Comparison of ENCODE assay signal across 22 cellular contexts in the genomic region with DNA sequence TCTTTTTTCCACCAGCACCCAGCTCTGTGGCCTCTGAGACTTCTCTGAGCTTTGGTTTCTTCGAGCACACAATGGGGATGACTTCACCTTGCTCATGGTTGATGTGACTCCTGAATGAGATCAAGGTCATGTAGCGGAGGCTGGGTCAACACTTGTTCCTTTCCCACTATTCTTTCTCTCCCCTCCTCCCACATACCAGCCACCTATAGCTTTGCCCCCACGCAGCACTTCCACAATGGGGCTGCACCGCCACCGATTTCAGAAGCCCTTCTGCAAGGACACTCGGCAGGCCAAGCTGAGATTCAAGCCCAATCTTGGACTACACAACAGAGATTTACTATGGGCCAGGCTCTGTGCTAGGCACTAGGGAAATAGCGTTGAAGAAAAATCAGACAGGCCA. TPM values are rescaled to one million over a fixed set of nuclear protein-coding genes. Genes with fewer than 3 reads are reported as not detected.
DNase-seq lines count a peak whose midpoint lies in the region; ATAC-seq, FAIRE-seq and TF ChIP-seq lines count a peak whose summit lies in the region.
"Had no signal": no experiment of that assay in that cellular context is flagged by ENCODE, and none has a peak within 500 bp of the region (broad histone marks: within the 10 kb centered on the region; RNA-seq: fewer than 3 reads in every experiment).

No MANE protein-coding gene starts in this region.

- H3K4me3 Mint-ChIP-seq in CD14-positive monocyte = no peak overlapping the region
- no peak overlapping the region for H3K4me3 Mint-ChIP-seq in neural progenitor cell
- H3K4me3 Mint-ChIP-seq in natural killer cell treated with Interleukin-12 subunit alpha and Interleukin-12 subunit beta and Interleukin-15 and Interleukin-18, amount 100 ng/mL, for 72 hours = no peak overlapping the region
- H3K4me3 Mint-ChIP-seq: CD4-positive, CD25-positive, alpha-beta regulatory T cell had no signal

- dilution Hi-C loops in endothelial cell of umbilical vein (cut with MboI; ENCODE audit: extremely low pct_ligation_motif_present, low sequenced_read_pairs) = no loop called here

- H3K27ac ChIP-seq in HEK293 (ENCODE audit: extremely low read depth, low read depth, low read length) (no peak overlapping the region), endothelial cell of umbilical vein (ENCODE audit: insufficient read depth, low read depth, low read length) (peak overlapping the region; percentile 34), neural progenitor cell (no peak overlapping the region)

- peaks cover 31% of the 10 kb centered on the region for H3K4me1 Mint-ChIP-seq in CD14-positive monocyte
- peaks cover 30% of the 10 kb centered on the region for H3K4me1 Mint-ChIP-seq in neural progenitor cell
- peaks cover 12 to 18% of the 10 kb centered on the region in 2 donors for H3K4me1 Mint-ChIP-seq in natural killer cell treated with Interleukin-12 subunit alpha and Interleukin-12 subunit beta and Interleukin-15 and Interleukin-18, amount 100 ng/mL, for 72 hours (ENCODE audit: low read depth in 2 of 2)

- DNase-seq in CD14-positive monocyte (ENCODE audit: low spot score) = no peak
- peak; percentile 56 for DNase-seq in endothelial cell of umbilical vein (ENCODE audit: low read depth, low spot score)
- DNase-seq in neural progenitor cell (ENCODE audit: low spot score) = no peak
- no peak for DNase-seq in NCI-H526 (lab: John Stamatoyannopoulos, UW)
- no peak for DNase-seq in natural killer cell treated with Interleukin-12 subunit alpha and Interleukin-12 subunit beta and Interleukin-15 and Interleukin-18, amount 100 ng/mL, for 72 hours (ENCODE audit: low spot score)
- no peak for DNase-seq in COLO668 (lab: John Stamatoyannopoulos, UW; ENCODE audit: unreplicated experiment)
- DNase-seq in hypothalamus (lab: John Stamatoyannopoulos, UW) = no peak
- DNase-seq: CD4-positive, CD25-positive, alpha-beta regulatory T cell; COR-L47; DMS79; KBM-7; NCI-H1092 treated with DMSO at 0.1 percent for 48 hours; NCI-H1436 treated with DMSO at 0.1 percent for 48 hours; NCI-H1930; NCI-H2227 treated with DMSO at 0.1 percent for 48 hours; NCI-H510A; NCI-H748 treated with DMSO at 0.1 percent for 48 hours; SIG-M5 had no signal

- H3K27me3 ChIP-seq in endothelial cell of umbilical vein (ENCODE audit: control insufficient read depth in 2 of 2, insufficient read depth in 2 of 2, low read length in 2 of 2) = no peaks in the 10 kb centered on the region
- no peaks in the 10 kb centered on the region for H3K27me3 ChIP-seq in neural progenitor cell
- H3K27me3 ChIP-seq: BE2C had no signal

- H3K27me3 Mint-ChIP-seq in CD14-positive monocyte (ENCODE audit: low read depth in 3 of 3) (peaks cover 0 to 4% (median 1%) of the 10 kb centered on the region in 3 donors), neural progenitor cell (ENCODE audit: insufficient read depth, low read depth) (peaks cover 4% of the 10 kb centered on the region)
- no peaks in the 10 kb centered on the region for H3K27me3 Mint-ChIP-seq in natural killer cell treated with Interleukin-12 subunit alpha and Interleukin-12 subunit beta and Interleukin-15 and Interleukin-18, amount 100 ng/mL, for 72 hours
- H3K27me3 Mint-ChIP-seq: CD4-positive, CD25-positive, alpha-beta regulatory T cell had no signal

- H3K9me3 Mint-ChIP-seq in CD14-positive monocyte (peaks cover 0 to 3% (median 0%) of the 10 kb centered on the region in 7 donors), neural progenitor cell (peaks cover 2% of the 10 kb centered on the region)
- H3K9me3 Mint-ChIP-seq in natural killer cell treated with Interleukin-12 subunit alpha and Interleukin-12 subunit beta and Interleukin-15 and Interleukin-18, amount 100 ng/mL, for 72 hours = no peaks in the 10 kb centered on the region
- H3K9me3 Mint-ChIP-seq: CD4-positive, CD25-positive, alpha-beta regulatory T cell had no signal

- TF ChIP-seq POLR2A in endothelial cell of umbilical vein (IDR thresholded peaks at IDR 0.05; ENCODE audit: low read depth, low read length) = no peak

- H3K9ac ChIP-seq in endothelial cell of umbilical vein (replicated peaks; ENCODE audit: extremely low read depth, insufficient read depth, low read length) (peak overlapping the region; percentile 11), neural progenitor cell (no peak overlapping the region)

- CTCF ChIA-PET in HEK293 (lab: Yijun Ruan, JAX) = interaction anchor here (0.6 kb wide), 1 partner anchor 79 kb away, joined by 3 read pairs; no protein-coding TSS in a partner anchor
- CTCF ChIA-PET in endothelial cell of umbilical vein (lab: Charles Lee) = no interaction called here

- H3K9me1 ChIP-seq in endothelial cell of umbilical vein (replicated peaks; ENCODE audit: control insufficient read depth, extremely low read depth, insufficient read depth, low read length) = no peaks in the 10 kb centered on the region

- intact Hi-C loops in CD14-positive monocyte (cut with micrococcal nuclease) = no loop called here
- intact Hi-C loops in endothelial cell of umbilical vein (cut with micrococcal nuclease) = no loop called here

- FAIRE-seq in endothelial cell of umbilical vein (lab: Jason Lieb, UNC) = peak; percentile 78
- FAIRE-seq: GM19239, H1 had no signal

- H3K36me3 Mint-ChIP-seq in CD14-positive monocyte (peaks cover 89 to 100% of the 10 kb centered on the region in 2 donors), neural progenitor cell (peaks cover 34% of the 10 kb centered on the region)
- peaks cover 24% of the 10 kb centered on the region for H3K36me3 Mint-ChIP-seq in natural killer cell treated with Interleukin-12 subunit alpha and Interleukin-12 subunit beta and Interleukin-15 and Interleukin-18, amount 100 ng/mL, for 72 hours

- H3K4me3 ChIP-seq in HEK293 (ENCODE audit: low read depth, low read length) (no peak overlapping the region), endothelial cell of umbilical vein (replicated peaks in 1 of 3; ENCODE audit: insufficient read depth in 1 of 3, low read depth in 1 of 3, low read length in 3 of 3) (no peak overlapping the region), neural progenitor cell (no peak overlapping the region)

- ATAC-seq in natural killer cell treated with Interleukin-12 subunit alpha and Interleukin-12 subunit beta and Interleukin-15 and Interleukin-18, amount 100 ng/mL, for 72 hours = no peak

- BruUV-seq in endothelial cell of umbilical vein (replicated peaks; lab: Mats Ljungman, UMichigan) = no TSS peak

- H3K9me3 ChIP-seq in HEK293 (ENCODE audit: control insufficient read depth, insufficient read depth, low read depth, low read length) = no peaks in the 10 kb centered on the region
- H3K9me3 ChIP-seq in endothelial cell of umbilical vein (replicated peaks; ENCODE audit: control insufficient read depth, insufficient read depth, low read length) = no peaks in the 10 kb centered on the region
- no peaks in the 10 kb centered on the region for H3K9me3 ChIP-seq in neural progenitor cell (ENCODE audit: low read depth)
- H3K9me3 ChIP-seq: BE2C had no signal

- H3K27ac Mint-ChIP-seq in CD14-positive monocyte (peak overlapping the region in 5 of 7 donors; percentile 3 to 57 (median 18)), neural progenitor cell (peak overlapping the region; percentile 93)
- no peak overlapping the region for H3K27ac Mint-ChIP-seq in natural killer cell treated with Interleukin-12 subunit alpha and Interleukin-12 subunit beta and Interleukin-15 and Interleukin-18, amount 100 ng/mL, for 72 hours

- H3K36me3 ChIP-seq in HEK293 (ENCODE audit: control insufficient read depth in 2 of 2, insufficient read depth in 1 of 2, low read length in 2 of 2) (peaks cover 38 to 94% of the 10 kb centered on the region in 2 experiments), endothelial cell of umbilical vein (ENCODE audit: control insufficient read depth in 2 of 2, extremely low read depth in 1 of 2, insufficient read depth in 2 of 2, low read length in 2 of 2) (peaks cover 21 to 46% of the 10 kb centered on the region in 2 experiments), neural progenitor cell (no peaks in the 10 kb centered on the region)

- POLR2A ChIA-PET in HEK293 (lab: Yijun Ruan, JAX) = interaction anchor here (1.3 to 1.5 kb wide), 2 partner anchors 12 to 15 kb away, joined by 3 to 10 read pairs; partner anchors contain the start of gene TRIM25
- POLR2A ChIA-PET in endothelial cell of umbilical vein (lab: Charles Lee) = no interaction called here

- H4K20me1 ChIP-seq in endothelial cell of umbilical vein (replicated peaks; ENCODE audit: control insufficient read depth, extremely low read depth, insufficient read depth, low read length) (no peaks in the 10 kb centered on the region), neural progenitor cell (ENCODE audit: low read depth) (no peaks in the 10 kb centered on the region)

- H2AFZ ChIP-seq in endothelial cell of umbilical vein (ENCODE audit: low read depth, low read length) = no peak overlapping the region
- H2AFZ ChIP-seq in neural progenitor cell (replicated peaks) = no peak overlapping the region

- no peaks in the 10 kb centered on the region for H3F3A ChIP-seq in neural progenitor cell (ENCODE audit: low read depth)

- no peaks in the 10 kb centered on the region for H3K4me1 ChIP-seq in HEK293 (ENCODE audit: control insufficient read depth, insufficient read depth, low read length)
- peaks cover 27% of the 10 kb centered on the region for H3K4me1 ChIP-seq in endothelial cell of umbilical vein (ENCODE audit: control insufficient read depth, extremely low read depth, insufficient read depth, low read length)
- H3K4me1 ChIP-seq in neural progenitor cell = no peaks in the 10 kb centered on the region
- H3K4me1 ChIP-seq: BE2C had no signal

- H3K79me2 ChIP-seq in endothelial cell of umbilical vein (ENCODE audit: control insufficient read depth, insufficient read depth, low read length) (peaks cover 8% of the 10 kb centered on the region), neural progenitor cell (ENCODE audit: low read depth) (no peaks in the 10 kb centered on the region)

- TF ChIP-seq CTCF in CD14-positive monocyte (IDR thresholded peaks at IDR 0.05) = no peak
- TF ChIP-seq CTCF in HEK293 (tag by site-specific recombination; IDR thresholded peaks at IDR 0.05) = no peak
- TF ChIP-seq CTCF in endothelial cell of umbilical vein (IDR thresholded peaks at IDR 0.05; ENCODE audit: extremely low read depth in 1 of 2, insufficient read depth in 1 of 2, low read depth in 1 of 2, low read length in 2 of 2) = no peak
- no peak for TF ChIP-seq CTCF in neural progenitor cell (IDR thresholded peaks at IDR 0.05)

- H3K4me2 ChIP-seq in endothelial cell of umbilical vein (ENCODE audit: insufficient read depth, low read length) = no peak overlapping the region
- no peak overlapping the region for H3K4me2 ChIP-seq in neural progenitor cell

RNA-seq across cellular contexts. Expression of gene TRIM25, which starts 14.4 kb away (rescaled TPM):
- 10 to 100 TPM in 1 of 2 donors, 1 to 10 TPM in 1; 5.4 to 11.2 TPM for polyA plus RNA-seq in CD14-positive monocyte
- 69.4 and 98.4 TPM in 2 replicates for total RNA-seq in endothelial cell of umbilical vein
- 42.8 and 51.1 TPM in 2 replicates for polyA plus RNA-seq in endothelial cell of umbilical vein
- polyA plus RNA-seq in endothelial cell of umbilical vein (2011; cell fraction: cytosol; rRNA removed) = 32.9 and 35.4 TPM in 2 replicates
- 125 and 147 TPM in 2 replicates for polyA plus RNA-seq in endothelial cell of umbilical vein (2011; cell fraction: nucleus; rRNA removed)
- polyA plus RNA-seq in endothelial cell of umbilical vein (2012) = 60.8 and 86.4 TPM in 2 replicates
- polyA minus RNA-seq in endothelial cell of umbilical vein = 92.0 and 119 TPM in 2 replicates
- 36.7 TPM for polyA minus RNA-seq in endothelial cell of umbilical vein (2011; cell fraction: cytosol; rRNA and poly(A)+ RNA removed)
- 71.4 and 80.7 TPM in 2 replicates for polyA minus RNA-seq in endothelial cell of umbilical vein (2011; cell fraction: nucleus; rRNA and poly(A)+ RNA removed)
- 6.1 and 7.6 TPM in 2 replicates for total RNA-seq in neural progenitor cell (ENCODE audit: low replicate concordance)
- 100 to 1,000 TPM in 1 of 2 donors, 10 to 100 TPM in 1; 45.9 to 104 TPM for total RNA-seq in natural killer cell treated with Interleukin-12 subunit alpha and Interleukin-12 subunit beta and Interleukin-15 and Interleukin-18, amount 100 ng/mL, for 72 hours

Comparison
In these comparisons a context has a peak if more than half of its experiments do, and no peak if none do; other contexts are left out.
1. H3K27ac Mint-ChIP-seq: peak in CD14-positive monocyte (5 of 7) and neural progenitor cell (single experiment); none in natural killer cell treated with Interleukin-12 subunit alpha and Interleukin-12 subunit beta and Interleukin-15 and Interleukin-18, amount 100 ng/mL, for 72 hours (0 of 2).